Comparison of ENCODE assay signal across 8 cellular contexts in the genomic region with DNA sequence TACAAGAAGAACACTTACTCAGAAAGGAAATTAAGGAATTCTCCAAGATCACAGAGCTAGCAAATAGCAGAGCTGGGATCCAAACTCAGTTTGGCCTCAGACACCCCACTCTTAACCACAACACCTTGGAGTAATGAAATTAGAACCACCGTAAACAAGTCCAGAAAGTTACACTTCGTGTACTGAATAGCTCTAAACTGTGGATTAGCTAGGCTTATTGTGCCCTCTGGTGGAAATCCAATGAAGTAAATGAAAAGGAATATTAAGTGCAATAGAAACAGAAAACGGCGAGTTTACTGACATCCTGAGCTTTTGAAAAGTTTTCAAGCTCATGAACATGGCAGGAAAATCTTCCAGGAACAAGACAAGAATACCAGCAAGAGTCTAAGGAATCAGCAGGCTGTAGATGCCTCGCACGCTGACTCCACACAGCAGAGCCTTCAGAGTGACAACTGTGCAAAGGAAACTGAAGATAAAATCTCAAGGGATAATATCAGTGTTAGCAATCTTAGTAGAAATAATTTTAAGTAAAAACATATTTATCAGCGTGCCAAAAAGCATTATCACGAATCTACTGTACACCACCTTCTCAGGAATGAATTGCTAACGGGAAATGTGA. TPM values are rescaled to one million over a fixed set of nuclear protein-coding genes. Genes with fewer than 3 reads are reported as not detected.
A peak's percentile ranks its signal among the peaks of the same experiment; 100 is the strongest.
DNase-seq lines count a peak whose midpoint lies in the region; ATAC-seq and TF ChIP-seq lines count a peak whose summit lies in the region.

No MANE protein-coding gene starts in this region.

- in situ Hi-C loops in astrocyte of the cerebellum (cut with HindIII; ENCODE audit: low sequenced_read_pairs) = no loop called here

- no peaks in the 10 kb centered on the region for H3K36me3 Mint-ChIP-seq in CD4-positive, CD25-positive, alpha-beta regulatory T cell

- H3K4me1 Mint-ChIP-seq in CD4-positive, CD25-positive, alpha-beta regulatory T cell = peaks cover 0 to 10% (median 6%) of the 10 kb centered on the region in 4 donors
- H3K4me1 Mint-ChIP-seq in stimulated activated naive CD8-positive, alpha-beta T cell treated with anti-CD3 and anti-CD28 coated beads, Interleukin-15, amount 100 ng/mL, for 72 hours = peaks cover 7% of the 10 kb centered on the region

- H3K27me3 ChIP-seq in CD4-positive, CD25-positive, alpha-beta regulatory T cell (ENCODE audit: control insufficient read depth, insufficient read depth, low read length) = peaks cover 11% of the 10 kb centered on the region
- H3K27me3 ChIP-seq in effector memory CD4-positive, alpha-beta T cell (replicated peaks; ENCODE audit: control insufficient read depth, insufficient read depth, low read length, poor library complexity, severe bottlenecking) = no peaks in the 10 kb centered on the region

- H3K4me1 ChIP-seq in CD4-positive, CD25-positive, alpha-beta regulatory T cell (ENCODE audit: control insufficient read depth, insufficient read depth, low read length, poor library complexity, severe bottlenecking) = peaks cover 7% of the 10 kb centered on the region
- no peaks in the 10 kb centered on the region for H3K4me1 ChIP-seq in effector memory CD4-positive, alpha-beta T cell (ENCODE audit: control insufficient read depth, insufficient read depth, low read length, poor library complexity, severe bottlenecking)

- peak in 1 of 2 donors; percentile 53 for ATAC-seq in CD4-positive, CD25-positive, alpha-beta regulatory T cell (ENCODE audit: low read depth in 2 of 2)
- peak; percentile 82 for ATAC-seq in GM18517 (IDR thresholded peaks at IDR 0.05; ENCODE audit: unreplicated experiment)
- ATAC-seq in HG02938 (IDR thresholded peaks at IDR 0.05; ENCODE audit: unreplicated experiment) = peak; percentile 86
- ATAC-seq in stimulated activated naive CD8-positive, alpha-beta T cell treated with anti-CD3 and anti-CD28 coated beads, Interleukin-15, amount 100 ng/mL, for 72 hours = peak; percentile 79

- DNase-seq in CD4-positive, CD25-positive, alpha-beta regulatory T cell = peak in 2 of 3 donors; percentile 36 to 42
- DNase-seq in NCI-H2171 treated with DMSO at 0.1 percent for 48 hours (lab: John Stamatoyannopoulos, UW) = peak; percentile 44
- DNase-seq in astrocyte of the cerebellum (ENCODE audit: low read depth) = peak; percentile 39
- DNase-seq in iris pigment epithelial cell (ENCODE audit: low read depth) = peak; percentile 54
- DNase-seq in stimulated activated naive CD8-positive, alpha-beta T cell treated with anti-CD3 and anti-CD28 coated beads, Interleukin-15, amount 100 ng/mL, for 72 hours = peak in 1 of 2 donors; percentile 13
- DNase-seq in effector memory CD4-positive, alpha-beta T cell = no peak

- H3K9me3 Mint-ChIP-seq in CD4-positive, CD25-positive, alpha-beta regulatory T cell = no peaks in the 10 kb centered on the region
- no peaks in the 10 kb centered on the region for H3K9me3 Mint-ChIP-seq in stimulated activated naive CD8-positive, alpha-beta T cell treated with anti-CD3 and anti-CD28 coated beads, Interleukin-15, amount 100 ng/mL, for 72 hours

- no peak overlapping the region for H3K27ac ChIP-seq in CD4-positive, CD25-positive, alpha-beta regulatory T cell (ENCODE audit: insufficient read depth, low read length, poor library complexity, severe bottlenecking)
- H3K27ac ChIP-seq in effector memory CD4-positive, alpha-beta T cell (ENCODE audit: insufficient read depth, low read length, poor library complexity, severe bottlenecking) = no peak overlapping the region

- H3K4me3 ChIP-seq in CD4-positive, CD25-positive, alpha-beta regulatory T cell (ENCODE audit: low read depth, low read length) = peak overlapping the region; percentile 46
- no peak overlapping the region for H3K4me3 ChIP-seq in astrocyte of the cerebellum (ENCODE audit: low read depth, low read length)
- H3K4me3 ChIP-seq in effector memory CD4-positive, alpha-beta T cell (ENCODE audit: insufficient read depth, low read depth, low read length, poor library complexity, severe bottlenecking) = no peak overlapping the region

- no peak overlapping the region for H3K27ac Mint-ChIP-seq in CD4-positive, CD25-positive, alpha-beta regulatory T cell
- H3K27ac Mint-ChIP-seq in stimulated activated naive CD8-positive, alpha-beta T cell treated with anti-CD3 and anti-CD28 coated beads, Interleukin-15, amount 100 ng/mL, for 72 hours = no peak overlapping the region

- peaks cover 27% of the 10 kb centered on the region for H3K27me3 Mint-ChIP-seq in CD4-positive, CD25-positive, alpha-beta regulatory T cell
- peaks cover 10% of the 10 kb centered on the region for H3K27me3 Mint-ChIP-seq in stimulated activated naive CD8-positive, alpha-beta T cell treated with anti-CD3 and anti-CD28 coated beads, Interleukin-15, amount 100 ng/mL, for 72 hours

- no peaks in the 10 kb centered on the region for H3K9me3 ChIP-seq in CD4-positive, CD25-positive, alpha-beta regulatory T cell (ENCODE audit: control insufficient read depth in 2 of 2, low read length in 2 of 2)
- no peaks in the 10 kb centered on the region for H3K9me3 ChIP-seq in effector memory CD4-positive, alpha-beta T cell (ENCODE audit: control insufficient read depth, low read length)

- H3K36me3 ChIP-seq in CD4-positive, CD25-positive, alpha-beta regulatory T cell (ENCODE audit: control insufficient read depth, insufficient read depth, low read length) = no peaks in the 10 kb centered on the region
- no peaks in the 10 kb centered on the region for H3K36me3 ChIP-seq in effector memory CD4-positive, alpha-beta T cell (ENCODE audit: control insufficient read depth, insufficient read depth, low read length)

- peak; percentile 60 for TF ChIP-seq CTCF in astrocyte of the cerebellum (IDR thresholded peaks at IDR 0.05; ENCODE audit: low read depth, low read length, missing control alignments)

- H3K4me3 Mint-ChIP-seq in CD4-positive, CD25-positive, alpha-beta regulatory T cell = peak overlapping the region in 1 of 4 donors; percentile 14
- peak overlapping the region in 1 of 2 donors; percentile 16 for H3K4me3 Mint-ChIP-seq in stimulated activated naive CD8-positive, alpha-beta T cell treated with anti-CD3 and anti-CD28 coated beads, Interleukin-15, amount 100 ng/mL, for 72 hours

RNA-seq across cellular contexts. Expression of gene FBXO5, which starts 34.6 kb away (rescaled TPM):
- 7.9 TPM for total RNA-seq in CD4-positive, CD25-positive, alpha-beta regulatory T cell
- 1 to 10 TPM; 5.6 to 9.2 (median 7.7) TPM for polyA plus RNA-seq in CD4-positive, CD25-positive, alpha-beta regulatory T cell

RNA-seq across cellular contexts. Expression of gene MTRF1L, which starts 54.2 kb away (rescaled TPM):
- 17.2 TPM for total RNA-seq in CD4-positive, CD25-positive, alpha-beta regulatory T cell
- 10 to 100 TPM in 2 of 4 donors, 1 to 10 TPM in 2; 7.6 to 12.0 (median 9.2) TPM for polyA plus RNA-seq in CD4-positive, CD25-positive, alpha-beta regulatory T cell

Comparison
In these comparisons a context has a peak if more than half of its experiments do, and no peak if none do; other contexts are left out.
1. DNase-seq: peak in CD4-positive, CD25-positive, alpha-beta regulatory T cell (2 of 3), NCI-H2171 treated with DMSO at 0.1 percent for 48 hours (single experiment), astrocyte of the cerebellum (single experiment) and iris pigment epithelial cell (single experiment); none in effector memory CD4-positive, alpha-beta T cell (0 of 3).